7 cellular contexts compared by ENCODE assay signal in genomic region chr14:54489318-54489683, GRCh38. TPM values are rescaled to one million over a fixed set of nuclear protein-coding genes. Genes with fewer than 3 reads are reported as not detected.
A peak's percentile ranks its signal among the peaks of the same experiment; 100 is the strongest.
DNase-seq lines count a peak whose midpoint lies in the region; ATAC-seq and TF ChIP-seq lines count a peak whose summit lies in the region.

No MANE protein-coding gene starts in this region.

- POLR2A ChIA-PET in RWPE1 (lab: Yijun Ruan, JAX; ENCODE audit: low non-redundant PET) = no interaction called here

- peak overlapping the region; percentile 99 for H3K27ac ChIP-seq in RWPE1

- H3K4me2 ChIP-seq in skeletal muscle satellite cell (ENCODE audit: low read length) = peak overlapping the region; percentile 83

- H3K4me3 ChIP-seq in fibroblast of pulmonary artery (replicated peaks; ENCODE audit: low read depth, low read length) (peak overlapping the region; percentile 90), skeletal muscle satellite cell (ENCODE audit: low read length) (peak overlapping the region; percentile 87)

- TF ChIP-seq CTCF in RWPE1 (conservative IDR thresholded peaks at IDR 0.05; ENCODE audit: low read depth) = no peak
- no peak for TF ChIP-seq CTCF in fibroblast of pulmonary artery (IDR thresholded peaks at IDR 0.05; ENCODE audit: low read length, missing control alignments)

- no peak for DNase-seq in RWPE1 (ENCODE audit: low spot score)
- no peak for DNase-seq in fibroblast of pulmonary artery (ENCODE audit: low read depth)
- DNase-seq in epidermal melanocyte (ENCODE audit: insufficient read length, low spot score) = no peak
- no peak for DNase-seq in GOT3 (lab: John Stamatoyannopoulos, UW)
- no peak for DNase-seq in H4 (ENCODE audit: low spot score)

- H3K9ac ChIP-seq in skeletal muscle satellite cell (ENCODE audit: low read depth, low read length) = peak overlapping the region; percentile 97

- peak; percentile 20 for ATAC-seq in GM21723 (IDR thresholded peaks at IDR 0.05; ENCODE audit: unreplicated experiment)

- CTCF ChIA-PET in RWPE1 (lab: Yijun Ruan, JAX) = interaction anchor here (0.6 to 0.7 kb wide), 2 partner anchors 13 to 31 kb away, joined by 3 read pairs; no protein-coding TSS in a partner anchor

- no peaks in the 10 kb centered on the region for H3K9me3 ChIP-seq in skeletal muscle satellite cell (replicated peaks; ENCODE audit: low read length)

- H3K4me1 ChIP-seq in skeletal muscle satellite cell (ENCODE audit: control insufficient read depth, insufficient read depth, low read length) = peaks cover 22% of the 10 kb centered on the region

- peaks cover 7% of the 10 kb centered on the region for H3K27me3 ChIP-seq in skeletal muscle satellite cell (ENCODE audit: control insufficient read depth, insufficient read depth, low read length)

- peaks cover 4% of the 10 kb centered on the region for H3K36me3 ChIP-seq in skeletal muscle satellite cell (ENCODE audit: insufficient read depth, low read length)

RNA-seq across cellular contexts. Expression of gene GMFB, which starts 0.5 kb away (rescaled TPM):
- total RNA-seq in skeletal muscle satellite cell (2012; rRNA removed) = 101 and 122 TPM in 2 replicates
- total RNA-seq in H4 (2014; rRNA removed; shearing (Covaris generic)) = 61.7 and 74.0 TPM in 2 replicates

RNA-seq across cellular contexts. Expression of gene CGRRF1, which starts 20.4 kb away (rescaled TPM):
- 9.9 and 11.1 TPM in 2 replicates for total RNA-seq in skeletal muscle satellite cell (2012; rRNA removed)
- 12.4 and 17.3 TPM in 2 replicates for total RNA-seq in H4 (2014; rRNA removed; shearing (Covaris generic))

RNA-seq across cellular contexts. Expression of gene CNIH1, which starts 48.1 kb away (rescaled TPM):
- 193 and 215 TPM in 2 replicates for total RNA-seq in skeletal muscle satellite cell (2012; rRNA removed)
- total RNA-seq in H4 (2014; rRNA removed; shearing (Covaris generic)) = 265 and 370 TPM in 2 replicates
